Comparison of ENCODE assay signal across 34 cellular contexts in the genomic region with DNA sequence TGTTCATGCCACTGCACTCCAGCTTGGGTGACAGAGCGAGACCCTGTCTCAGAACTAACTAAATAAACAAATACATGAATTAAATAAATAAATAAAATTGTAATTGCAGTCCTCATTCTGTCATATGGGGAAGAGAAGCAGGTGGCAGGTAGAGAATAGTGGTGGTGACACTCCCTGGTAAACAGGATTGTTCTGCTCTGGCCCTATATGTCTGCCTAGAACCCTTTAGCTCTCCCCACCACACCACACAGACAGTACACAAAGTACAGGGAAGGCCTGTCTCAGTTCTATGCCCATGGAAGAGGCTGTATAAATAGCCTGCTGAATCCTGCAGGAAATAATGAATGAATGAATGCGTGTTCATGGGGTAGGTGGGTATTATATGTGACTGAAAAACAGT.
"Had no signal": no experiment of that assay in that cellular context is flagged by ENCODE, and none has a peak within 500 bp of the region (broad histone marks: within the 10 kb centered on the region; RNA-seq: fewer than 3 reads in every experiment).

No MANE protein-coding gene starts in this region.

- H3K36me3 ChIP-seq: MG63 had no signal

- H3K4me3 ChIP-seq: MG63 had no signal

- H3K9me3 ChIP-seq: MG63 had no signal

- DNase-seq: Karpas-422, Kasumi-1, KG1, MG63, MM.1S, MV-4-11, NCI-H1048, NCI-H1092, NCI-H1092 treated with DMSO at 0.1 percent for 48 hours, NCI-H1105, NCI-H1105 treated with DMSO at 0.1 percent for 48 hours, NCI-H1417, NCI-H1417 treated with DMSO at 0.1 percent for 48 hours, NCI-H1436, NCI-H1436 treated with DMSO at 0.1 percent for 48 hours, NCI-H146, NCI-H1694, NCI-H1694 treated with DMSO at 0.1 percent for 48 hours, NCI-H187, NCI-H187 treated with DMSO at 0.1 percent for 48 hours, NCI-H1930, NCI-H2029, NCI-H2029 treated with DMSO at 0.1 percent for 48 hours, NCI-H2081, NCI-H2081 treated with DMSO at 0.1 percent for 48 hours, NCI-H2107, NCI-H2171, NCI-H2171 treated with DMSO at 0.1 percent for 48 hours, NCI-H2227 treated with DMSO at 0.1 percent for 48 hours, NCI-H226, NCI-H345, NCI-H446, NCI-H446 treated with DMSO at 0.1 percent for 48 hours, NCI-H510A had no signal
